In the genomic region with DNA sequence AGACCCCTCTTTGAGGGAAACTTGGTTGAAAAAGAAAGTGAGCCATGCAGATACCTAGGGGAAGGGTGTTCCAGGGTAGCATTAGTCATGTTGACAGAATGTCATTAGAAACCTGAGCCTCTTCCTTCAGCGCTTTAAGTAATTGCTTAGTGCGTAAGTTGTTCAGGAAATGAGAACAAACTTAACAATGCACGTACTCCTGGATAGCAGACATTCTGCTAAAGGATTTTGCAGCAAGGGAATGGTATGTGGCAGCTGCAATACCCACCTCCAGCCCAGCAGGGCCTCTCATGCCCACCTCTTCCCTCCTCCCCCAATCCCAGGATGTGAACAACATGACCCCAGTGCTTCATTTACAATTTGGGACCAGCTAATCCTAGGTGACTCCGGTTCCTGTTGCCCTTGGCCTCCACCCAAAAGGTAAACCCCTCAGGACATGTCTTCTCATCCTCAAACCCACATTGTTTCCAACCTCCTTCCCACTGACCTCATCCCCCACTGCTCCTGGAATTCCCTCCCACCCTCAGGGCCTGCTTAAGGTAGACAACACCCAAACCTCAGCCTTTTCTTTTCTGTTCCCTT, we compare ENCODE assay signal across 12 cellular contexts.
DNase-seq lines count a peak whose midpoint lies in the region; ATAC-seq and TF ChIP-seq lines count a peak whose summit lies in the region.
"Had no signal": no experiment of that assay in that cellular context is flagged by ENCODE, and none has a peak within 500 bp of the region (broad histone marks: within the 10 kb centered on the region; RNA-seq: fewer than 3 reads in every experiment).

No MANE protein-coding gene starts in this region.

- intact Hi-C loops in A673 (cut with micrococcal nuclease; ENCODE audit: unreplicated experiment), result no loop called here
- intact Hi-C loops in CD4-positive, alpha-beta T cell (cut with DNase I, micrococcal nuclease), result no loop called here

- POLR2A ChIA-PET in A673 (lab: Charles Lee; ENCODE audit: low non-redundant PET) (no interaction called here), HEK293T (lab: Yijun Ruan, JAX) (interaction anchor here (0.9 kb wide), 1 partner anchor 156 kb away, joined by 3 read pairs; no protein-coding TSS in a partner anchor)
- POLR2A ChIA-PET in CD4-positive, alpha-beta T cell (lab: Charles Lee), result no interaction called here

- H3K9me3 ChIP-seq in A673 (ENCODE audit: low read depth, low read length, poor library complexity, severe bottlenecking), result no peaks in the 10 kb centered on the region
- no peaks in the 10 kb centered on the region for H3K9me3 ChIP-seq in CD4-positive, alpha-beta T cell (ENCODE audit: control insufficient read depth, low read length)
- H3K9me3 ChIP-seq: adrenal gland, gastroesophageal sphincter had no signal

- DNase-seq in A673 (ENCODE audit: low spot score) (peak; percentile 47), HEK293T (ENCODE audit: extremely low spot score) (no peak), foreskin keratinocyte (peak; percentile 100), glutamatergic neuron (no peak)
- DNase-seq in CD4-positive, alpha-beta T cell, result no peak
- DNase-seq: activated CD4-positive, alpha-beta memory T cell treated with anti-CD3 and anti-CD28 coated beads for 36 hours; adrenal gland; Right ventricle myocardium superior had no signal

- no peak overlapping the region for H3K4me3 Mint-ChIP-seq in glutamatergic neuron (ENCODE audit: unreplicated experiment)
- H3K4me3 Mint-ChIP-seq in CD4-positive, alpha-beta T cell, result no peak overlapping the region
- H3K4me3 Mint-ChIP-seq: activated CD4-positive, alpha-beta memory T cell treated with anti-CD3 and anti-CD28 coated beads for 36 hours had no signal

- ATAC-seq in SK-N-SH treated with all-trans-retinoic acid at 6 μM for 48 hours (peak; percentile 94), foreskin keratinocyte (peak; percentile 86), GM18519 (IDR thresholded peaks at IDR 0.05; ENCODE audit: low FRiP score, unreplicated experiment) (no peak), HG03139 (IDR thresholded peaks at IDR 0.05; ENCODE audit: unreplicated experiment) (no peak)
- ATAC-seq in CD4-positive, alpha-beta T cell (ENCODE audit: poor library complexity), result no peak
- ATAC-seq: gastroesophageal sphincter had no signal

- TF ChIP-seq CTCF in A673 (conservative IDR thresholded peaks at IDR 0.05; ENCODE audit: low read depth, low read length) (no peak), foreskin keratinocyte (conservative IDR thresholded peaks at IDR 0.05) (peak; percentile 46), glutamatergic neuron (IDR thresholded peaks at IDR 0.05; ENCODE audit: partially characterized antibody, unreplicated experiment) (no peak)
- TF ChIP-seq CTCF in CD4-positive, alpha-beta T cell (IDR thresholded peaks at IDR 0.05), result no peak

- H3K4me3 ChIP-seq in A673 (ENCODE audit: low read depth, low read length, poor library complexity, severe bottlenecking), result no peak overlapping the region
- H3K4me3 ChIP-seq: adrenal gland, gastroesophageal sphincter had no signal

- H3K27me3 ChIP-seq in A673 (replicated peaks; ENCODE audit: insufficient read depth, low read depth, low read length, poor library complexity), result no peaks in the 10 kb centered on the region
- H3K27me3 ChIP-seq in foreskin keratinocyte, result no peaks in the 10 kb centered on the region
- no peaks in the 10 kb centered on the region for H3K27me3 ChIP-seq in CD4-positive, alpha-beta T cell (ENCODE audit: control insufficient read depth, insufficient read depth, low read length)
- H3K27me3 ChIP-seq: adrenal gland, gastroesophageal sphincter had no signal

- no peak overlapping the region for H3K27ac Mint-ChIP-seq in glutamatergic neuron (ENCODE audit: unreplicated experiment)
- no peak overlapping the region for H3K27ac Mint-ChIP-seq in CD4-positive, alpha-beta T cell
- H3K27ac Mint-ChIP-seq: activated CD4-positive, alpha-beta memory T cell treated with anti-CD3 and anti-CD28 coated beads for 36 hours had no signal

- H3K36me3 ChIP-seq in A673 (ENCODE audit: insufficient read depth, low read length, poor library complexity, severe bottlenecking), result no peaks in the 10 kb centered on the region
- H3K36me3 ChIP-seq: adrenal gland, gastroesophageal sphincter had no signal

- H3K27ac ChIP-seq in A673 (ENCODE audit: low read depth, low read length, poor library complexity, severe bottlenecking), result no peak overlapping the region
- peak overlapping the region; percentile 92 for H3K27ac ChIP-seq in foreskin keratinocyte
- no peak overlapping the region for H3K27ac ChIP-seq in CD4-positive, alpha-beta T cell (ENCODE audit: low read depth, low read length)
- H3K27ac ChIP-seq: adrenal gland had no signal

- H3K4me1 ChIP-seq in A673 (ENCODE audit: insufficient read depth, low read length, poor library complexity, severe bottlenecking), result no peaks in the 10 kb centered on the region
- H3K4me1 ChIP-seq in foreskin keratinocyte, result peaks cover 44% of the 10 kb centered on the region
- H3K4me1 ChIP-seq: adrenal gland had no signal

- BruUV-seq in A673 (replicated peaks; lab: Mats Ljungman, UMichigan), result no TSS peak

- CTCF ChIA-PET in A673 (lab: Charles Lee) (no interaction called here), HEK293T (lab: Yijun Ruan, JAX) (no interaction called here)
- CTCF ChIA-PET in CD4-positive, alpha-beta T cell (lab: Charles Lee), result no interaction called here

- peaks cover 2% of the 10 kb centered on the region for H3K9me3 Mint-ChIP-seq in glutamatergic neuron (ENCODE audit: unreplicated experiment)
- H3K9me3 Mint-ChIP-seq in CD4-positive, alpha-beta T cell, result no peaks in the 10 kb centered on the region
- H3K9me3 Mint-ChIP-seq: activated CD4-positive, alpha-beta memory T cell treated with anti-CD3 and anti-CD28 coated beads for 36 hours had no signal

- no peaks in the 10 kb centered on the region for H3K4me1 Mint-ChIP-seq in glutamatergic neuron (ENCODE audit: low read depth, unreplicated experiment)
- H3K4me1 Mint-ChIP-seq in CD4-positive, alpha-beta T cell (ENCODE audit: low read depth), result no peaks in the 10 kb centered on the region

- no peaks in the 10 kb centered on the region for H3K36me3 Mint-ChIP-seq in glutamatergic neuron (ENCODE audit: unreplicated experiment)
- H3K36me3 Mint-ChIP-seq in CD4-positive, alpha-beta T cell (ENCODE audit: low read depth), result no peaks in the 10 kb centered on the region
- H3K36me3 Mint-ChIP-seq: activated CD4-positive, alpha-beta memory T cell treated with anti-CD3 and anti-CD28 coated beads for 36 hours had no signal

- H3K27me3 Mint-ChIP-seq in glutamatergic neuron (ENCODE audit: unreplicated experiment), result no peaks in the 10 kb centered on the region
- no peaks in the 10 kb centered on the region for H3K27me3 Mint-ChIP-seq in CD4-positive, alpha-beta T cell
- H3K27me3 Mint-ChIP-seq: activated CD4-positive, alpha-beta memory T cell treated with anti-CD3 and anti-CD28 coated beads for 36 hours had no signal

TF ChIP-seq in HEK293T, 16 proteins besides CTCF, POLR2A, EP300 and RAD21:
- TF ChIP-seq PKNOX1 (IDR thresholded peaks at IDR 0.05) (0 out of 2 replicates have a peak, but pooled peaks have one; percentile 24), HDGF (IDR thresholded peaks at IDR 0.05; ENCODE audit: borderline replicate concordance) (no peak), TARDBP (IDR thresholded peaks at IDR 0.05) (no peak)
TF ChIP-seq in HEK293T: peak in this region for 1.

TF ChIP-seq in SK-N-SH treated with all-trans-retinoic acid at 6 μM for 48 hours, 23 proteins besides CTCF, POLR2A, EP300 and RAD21:
- TF ChIP-seq ZNF8 (CRISPR knock-in tag; IDR thresholded peaks at IDR 0.05) (no peak), TSHZ2 (CRISPR knock-in tag; IDR thresholded peaks at IDR 0.05) (no peak), RARB (CRISPR knock-in tag; IDR thresholded peaks at IDR 0.05) (no peak), TOX (CRISPR knock-in tag; IDR thresholded peaks at IDR 0.05; ENCODE audit: borderline replicate concordance) (peak; percentile 78; the same call in 1 of the 2 replicates)
- TF ChIP-seq, protein P1, sequence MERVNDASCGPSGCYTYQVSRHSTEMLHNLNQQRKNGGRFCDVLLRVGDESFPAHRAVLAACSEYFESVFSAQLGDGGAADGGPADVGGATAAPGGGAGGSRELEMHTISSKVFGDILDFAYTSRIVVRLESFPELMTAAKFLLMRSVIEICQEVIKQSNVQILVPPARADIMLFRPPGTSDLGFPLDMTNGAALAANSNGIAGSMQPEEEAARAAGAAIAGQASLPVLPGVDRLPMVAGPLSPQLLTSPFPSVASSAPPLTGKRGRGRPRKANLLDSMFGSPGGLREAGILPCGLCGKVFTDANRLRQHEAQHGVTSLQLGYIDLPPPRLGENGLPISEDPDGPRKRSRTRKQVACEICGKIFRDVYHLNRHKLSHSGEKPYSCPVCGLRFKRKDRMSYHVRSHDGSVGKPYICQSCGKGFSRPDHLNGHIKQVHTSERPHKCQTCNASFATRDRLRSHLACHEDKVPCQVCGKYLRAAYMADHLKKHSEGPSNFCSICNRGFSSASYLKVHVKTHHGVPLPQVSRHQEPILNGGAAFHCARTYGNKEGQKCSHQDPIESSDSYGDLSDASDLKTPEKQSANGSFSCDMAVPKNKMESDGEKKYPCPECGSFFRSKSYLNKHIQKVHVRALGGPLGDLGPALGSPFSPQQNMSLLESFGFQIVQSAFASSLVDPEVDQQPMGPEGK (CRISPR knock-in tag; IDR thresholded peaks at IDR 0.05; ENCODE audit: borderline replicate concordance), result no peak

Comparison
In these comparisons a context has a peak if more than half of its experiments do, and no peak if none do; other contexts are left out.
1. DNase-seq: peak in A673 (single experiment) and foreskin keratinocyte (2 of 2); none in HEK293T (single experiment), glutamatergic neuron (single experiment) and CD4-positive, alpha-beta T cell (0 of 10).
2. ATAC-seq: peak in SK-N-SH treated with all-trans-retinoic acid at 6 μM for 48 hours (single experiment) and foreskin keratinocyte (single experiment); none in GM18519 (single experiment), CD4-positive, alpha-beta T cell (single experiment) and HG03139 (single experiment).